Comparison of ENCODE assay signal across 19 cellular contexts in the genomic region with DNA sequence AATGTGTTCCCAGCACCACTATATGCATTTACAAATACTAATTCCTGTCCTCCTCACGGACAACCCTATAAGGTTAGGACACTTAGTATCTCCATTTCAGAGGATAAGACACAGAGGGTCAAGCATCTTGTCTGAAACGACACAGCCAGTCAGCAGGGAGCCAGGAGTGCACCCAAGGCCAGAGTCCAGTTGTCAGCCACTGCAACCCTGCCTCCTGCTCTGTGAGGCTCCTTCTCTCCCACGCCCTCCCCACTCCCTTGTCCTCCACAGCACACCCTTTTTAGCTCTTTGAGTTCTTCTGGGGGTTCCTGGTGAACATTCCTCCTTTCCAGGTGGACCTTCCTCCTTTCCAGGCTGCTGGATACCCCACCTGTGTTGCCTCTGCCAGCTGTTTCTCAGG.
"Had no signal": no experiment of that assay in that cellular context is flagged by ENCODE, and none has a peak within 500 bp of the region (broad histone marks: within the 10 kb centered on the region; RNA-seq: fewer than 3 reads in every experiment).

No MANE protein-coding gene starts in this region.

- FAIRE-seq: colon had no signal

- H3K9me3 Mint-ChIP-seq: memory B cell; mesothelial cell of epicardium; natural killer cell treated with Interleukin-12 subunit alpha and Interleukin-12 subunit beta and Interleukin-15 and Interleukin-18, amount 100 ng/mL, for 72 hours; neural progenitor cell; stimulated activated naive B cell treated with anti-CD40 and anti-IgM and Interleukin-4, amounts not matched to agents 10 μg/mL and 1 μg/mL and 100 μg/mL, for 72 hours; stimulated activated naive CD8-positive, alpha-beta T cell treated with anti-CD3 and anti-CD28 coated beads, Interleukin-15, amount 100 ng/mL, for 72 hours had no signal

- DNase-seq: effector CD8-positive, alpha-beta T cell; foreskin melanocyte; left ventricle myocardium inferior; lower lobe of right lung; nucleus accumbens; ovary; right cardiac atrium; stimulated activated CD4-positive, alpha-beta T cell treated with anti-CD3 and anti-CD28 coated beads, Interleukin-1b, Interleukin-23, amount 100 ng/mL, for 48 hours; stimulated activated CD4-positive, alpha-beta T cell treated with anti-CD3 and anti-CD28 coated beads, Interleukin-4, amount 100 ng/mL, for 24 hours; stimulated activated naive B cell treated with anti-CD40 and anti-IgM and Interleukin-4, amounts not matched to agents 10 μg/mL and 1 μg/mL and 100 μg/mL, for 72 hours; stimulated activated naive CD8-positive, alpha-beta T cell treated with anti-CD3 and anti-CD28 coated beads, Interleukin-15, amount 100 ng/mL, for 72 hours; thyroid gland; upper lobe of left lung; uterus had no signal

- H3K4me3 Mint-ChIP-seq: memory B cell; mesothelial cell of epicardium; natural killer cell treated with Interleukin-12 subunit alpha and Interleukin-12 subunit beta and Interleukin-15 and Interleukin-18, amount 100 ng/mL, for 72 hours; neural progenitor cell; stimulated activated naive B cell treated with anti-CD40 and anti-IgM and Interleukin-4, amounts not matched to agents 10 μg/mL and 1 μg/mL and 100 μg/mL, for 72 hours; stimulated activated naive CD8-positive, alpha-beta T cell treated with anti-CD3 and anti-CD28 coated beads, Interleukin-15, amount 100 ng/mL, for 72 hours had no signal

- H3K4me1 ChIP-seq: left ventricle myocardium inferior, lower lobe of right lung, thyroid gland, upper lobe of left lung, uterus had no signal

- H3K36me3 ChIP-seq: left ventricle myocardium inferior, lower lobe of right lung, neural progenitor cell, ovary, thyroid gland, upper lobe of left lung, uterus had no signal

- H3K27me3 ChIP-seq: neural progenitor cell, ovary, thyroid gland, upper lobe of left lung, uterus had no signal

- H3K4me2 ChIP-seq: neural progenitor cell had no signal

- H3K27ac ChIP-seq: left ventricle myocardium inferior, lower lobe of right lung, neural progenitor cell, ovary, thyroid gland, upper lobe of left lung, uterus had no signal

- H2AFZ ChIP-seq: neural progenitor cell had no signal

- H3K4me1 Mint-ChIP-seq: memory B cell; stimulated activated naive B cell treated with anti-CD40 and anti-IgM and Interleukin-4, amounts not matched to agents 10 μg/mL and 1 μg/mL and 100 μg/mL, for 72 hours; stimulated activated naive CD8-positive, alpha-beta T cell treated with anti-CD3 and anti-CD28 coated beads, Interleukin-15, amount 100 ng/mL, for 72 hours had no signal

- H3K4me3 ChIP-seq: left ventricle myocardium inferior, lower lobe of right lung, neural progenitor cell, ovary, thyroid gland, upper lobe of left lung, uterus had no signal

- H3K9me3 ChIP-seq: left ventricle myocardium inferior, lower lobe of right lung, ovary, thyroid gland, upper lobe of left lung, uterus had no signal

- ATAC-seq: lower lobe of right lung; stimulated activated naive B cell treated with anti-CD40 and anti-IgM and Interleukin-4, amounts not matched to agents 10 μg/mL and 1 μg/mL and 100 μg/mL, for 72 hours; stimulated activated naive CD8-positive, alpha-beta T cell treated with anti-CD3 and anti-CD28 coated beads, Interleukin-15, amount 100 ng/mL, for 72 hours had no signal

- H3K36me3 Mint-ChIP-seq: memory B cell; mesothelial cell of epicardium; natural killer cell treated with Interleukin-12 subunit alpha and Interleukin-12 subunit beta and Interleukin-15 and Interleukin-18, amount 100 ng/mL, for 72 hours; neural progenitor cell; stimulated activated naive B cell treated with anti-CD40 and anti-IgM and Interleukin-4, amounts not matched to agents 10 μg/mL and 1 μg/mL and 100 μg/mL, for 72 hours had no signal

- H3K27ac Mint-ChIP-seq: memory B cell; mesothelial cell of epicardium; natural killer cell treated with Interleukin-12 subunit alpha and Interleukin-12 subunit beta and Interleukin-15 and Interleukin-18, amount 100 ng/mL, for 72 hours; neural progenitor cell; stimulated activated naive B cell treated with anti-CD40 and anti-IgM and Interleukin-4, amounts not matched to agents 10 μg/mL and 1 μg/mL and 100 μg/mL, for 72 hours; stimulated activated naive CD8-positive, alpha-beta T cell treated with anti-CD3 and anti-CD28 coated beads, Interleukin-15, amount 100 ng/mL, for 72 hours had no signal
